26 cellular contexts compared by ENCODE assay signal in the genomic region with DNA sequence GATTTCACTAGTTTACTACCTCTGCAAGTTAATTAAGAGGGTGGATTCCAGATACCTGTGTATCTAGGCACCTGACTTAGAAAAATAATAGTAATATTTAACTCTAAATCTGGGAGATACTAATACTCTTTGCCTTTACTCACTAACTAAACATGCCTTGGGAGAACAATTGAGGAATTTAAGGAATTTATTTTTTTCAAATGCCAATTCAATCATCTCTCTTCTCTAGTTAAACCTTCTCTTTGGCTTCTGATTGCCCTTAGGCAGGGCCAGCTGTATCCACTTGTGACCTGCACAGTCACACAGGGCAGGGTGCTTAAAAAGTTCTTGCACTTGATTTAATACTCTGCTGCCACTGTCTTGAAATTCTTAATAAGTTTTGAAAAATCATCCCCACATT.
DNase-seq lines count a peak whose midpoint lies in the region; FAIRE-seq and TF ChIP-seq lines count a peak whose summit lies in the region.
"Had no signal": no experiment of that assay in that cellular context is flagged by ENCODE, and none has a peak within 500 bp of the region (broad histone marks: within the 10 kb centered on the region; RNA-seq: fewer than 3 reads in every experiment).

No MANE protein-coding gene starts in this region.

- H3K27ac ChIP-seq in HUES64 (ENCODE audit: low read depth, low read length), result 0 out of 2 replicates have a peak overlapping the region, but pooled peaks have one; percentile 26
- H3K27ac ChIP-seq: BLaER1, epithelial cell of prostate, gastrocnemius medialis, left ventricle myocardium inferior, SK-N-MC, spleen, stomach, upper lobe of left lung, VCaP had no signal

- H3K4me1 ChIP-seq in HUES64 (ENCODE audit: insufficient read depth, low read length), result peaks cover 11% of the 10 kb centered on the region
- H3K4me1 ChIP-seq: BLaER1, gastrocnemius medialis, left ventricle myocardium inferior, spleen, stomach, upper lobe of left lung had no signal

- H3K4me3 ChIP-seq in AG10803 (ENCODE audit: low read length), result no peak overlapping the region
- no peak overlapping the region for H3K4me3 ChIP-seq in HUES64 (ENCODE audit: low read length)
- no peak overlapping the region for H3K4me3 ChIP-seq in bronchial epithelial cell (ENCODE audit: low read depth, low read length)
- H3K4me3 ChIP-seq: BLaER1, gastrocnemius medialis, left ventricle myocardium inferior, SK-N-MC, spleen, stomach, upper lobe of left lung had no signal

- H3K36me3 ChIP-seq in HUES64 (ENCODE audit: insufficient read depth, low read length) (no peaks in the 10 kb centered on the region), bronchial epithelial cell (ENCODE audit: control insufficient read depth, insufficient read depth, low read length) (no peaks in the 10 kb centered on the region)
- H3K36me3 ChIP-seq: BLaER1, gastrocnemius medialis, left ventricle myocardium inferior, spleen, upper lobe of left lung had no signal

- TF ChIP-seq CTCF in AG10803 (conservative IDR thresholded peaks at IDR 0.05; ENCODE audit: low read length) (no peak), bronchial epithelial cell (IDR thresholded peaks at IDR 0.05; ENCODE audit: insufficient read depth, low read length, severe bottlenecking) (no peak)

- H3K9ac ChIP-seq in HUES64 (ENCODE audit: low read depth, low read length), result no peak overlapping the region
- H3K9ac ChIP-seq: BLaER1 had no signal

- FAIRE-seq in bronchial epithelial cell (lab: Jason Lieb, UNC), result no peak
- FAIRE-seq: G401.6, HepG2 had no signal

- H3K27me3 ChIP-seq in HUES64 (ENCODE audit: insufficient read depth, low read length) (no peaks in the 10 kb centered on the region), bronchial epithelial cell (ENCODE audit: control insufficient read depth, insufficient read depth, low read length) (no peaks in the 10 kb centered on the region)
- H3K27me3 ChIP-seq: BLaER1, gastrocnemius medialis, spleen, stomach, upper lobe of left lung had no signal

- H3K9me3 ChIP-seq in HUES64 (ENCODE audit: insufficient read depth, low read depth, low read length), result no peaks in the 10 kb centered on the region
- H3K9me3 ChIP-seq: BLaER1, gastrocnemius medialis, left ventricle myocardium inferior, stomach, upper lobe of left lung had no signal

- peak; percentile 27 for DNase-seq in AG10803 (ENCODE audit: low read depth)
- peak; percentile 30 for DNase-seq in bronchial epithelial cell (ENCODE audit: low read depth)
- DNase-seq in kidney tubule cell (ENCODE audit: low spot score), result peak; percentile 77
- no peak for DNase-seq in inferior parietal cortex (ENCODE audit: extremely low spot score)
- no peak for DNase-seq in SIG-M5 (lab: John Stamatoyannopoulos, UW)
- no peak for DNase-seq in HCEC 1CT
- no peak for DNase-seq in NCI-H526 (lab: John Stamatoyannopoulos, UW)
- DNase-seq: activated CD4-positive, alpha-beta memory T cell treated with anti-CD3 and anti-CD28 coated beads for 36 hours; activated gamma-delta T cell treated with Interleukin-2 at 50 U/mL for 16 hours; dermis blood vessel endothelial cell; gastrocnemius medialis; left ventricle myocardium inferior; NCI-H146; NCI-H774; retina; spleen; stomach; T-helper 2 cell; upper lobe of left lung had no signal

Comparison
In these comparisons a context has a peak if more than half of its experiments do, and no peak if none do; other contexts are left out.
1. DNase-seq: peak in AG10803 (single experiment), bronchial epithelial cell (single experiment) and kidney tubule cell (single experiment); none in inferior parietal cortex (single experiment), SIG-M5 (single experiment), HCEC 1CT (single experiment) and NCI-H526 (0 of 2).